Comparison of ENCODE assay signal across 1 cellular context in genomic region chr1:40267767-40268187, GRCh38.
TF ChIP-seq lines count a peak whose summit lies in the region.

No MANE protein-coding gene starts in this region.

TF ChIP-seq in IMR-90, 13 proteins besides CTCF, POLR2A, EP300 and RAD21 (continued from another document):
- TF ChIP-seq ELK1 (IDR thresholded peaks at IDR 0.05; ENCODE audit: borderline replicate concordance, low read depth, low read length) (no peak), USF2 (IDR thresholded peaks at IDR 0.05; ENCODE audit: low read depth, low read length) (peak; percentile 58), MAZ (IDR thresholded peaks at IDR 0.05; ENCODE audit: borderline replicate concordance, low read depth, low read length) (no peak), RCOR1 (IDR thresholded peaks at IDR 0.05; ENCODE audit: insufficient replicate concordance, low read length) (no peak), SMC3 (IDR thresholded peaks at IDR 0.05; ENCODE audit: low read depth, low read length) (no peak), NFE2L2 (IDR thresholded peaks at IDR 0.05; ENCODE audit: low read depth, low read length) (no peak)
